12 cellular contexts compared by ENCODE assay signal in genomic region chr5:78527925-78528324, GRCh38.
DNase-seq lines count a peak whose midpoint lies in the region; ATAC-seq and TF ChIP-seq lines count a peak whose summit lies in the region.
"Had no signal": no experiment of that assay in that cellular context is flagged by ENCODE, and none has a peak within 500 bp of the region (broad histone marks: within the 10 kb centered on the region; RNA-seq: fewer than 3 reads in every experiment).

No MANE protein-coding gene starts in this region.

- H3K36me3 Mint-ChIP-seq in MCF 10A (ENCODE audit: insufficient read depth, unreplicated experiment), result peaks cover 15% of the 10 kb centered on the region
- no peaks in the 10 kb centered on the region for H3K36me3 Mint-ChIP-seq in activated CD4-positive, alpha-beta T cell treated with anti-CD3 and anti-CD28 coated beads for 36 hours (ENCODE audit: low read depth)

- WGBS in stomach, 5 donors, result 78 to 88% (median 84%) methylated on average over 3 of the region's 3 CpGs

- no peak overlapping the region for H2AFZ ChIP-seq in PC-3 (ENCODE audit: low read length)

- TF ChIP-seq CTCF in PC-3 (conservative IDR thresholded peaks at IDR 0.05; ENCODE audit: low read depth, low read length), result no peak
- TF ChIP-seq CTCF in MCF 10A (IDR thresholded peaks at IDR 0.05; ENCODE audit: unreplicated experiment), result no peak
- TF ChIP-seq CTCF in stomach (IDR thresholded peaks at IDR 0.05), result no peak

- no peaks in the 10 kb centered on the region for H3K9me3 Mint-ChIP-seq in MCF 10A (ENCODE audit: unreplicated experiment)
- no peaks in the 10 kb centered on the region for H3K9me3 Mint-ChIP-seq in activated CD4-positive, alpha-beta T cell treated with anti-CD3 and anti-CD28 coated beads for 36 hours (ENCODE audit: low read depth)

- DNase-seq in PC-3 (no peak), MCF 10A (ENCODE audit: unreplicated experiment) (no peak), stomach (no peak), cortex of kidney (lab: John Stamatoyannopoulos, UW) (no peak)
- DNase-seq in activated CD4-positive, alpha-beta T cell treated with anti-CD3 and anti-CD28 coated beads for 36 hours, result no peak
- DNase-seq: islet precursor cell; nucleus accumbens; stimulated activated naive CD4-positive, alpha-beta T cell treated with Interleukin-2 at 50 U/mL for 16 hours had no signal

- TF ChIP-seq POLR2A in stomach (IDR thresholded peaks at IDR 0.05), result no peak

- ATAC-seq in PC-3, result no peak
- no peak for ATAC-seq in activated CD4-positive, alpha-beta T cell treated with anti-CD3 and anti-CD28 coated beads for 36 hours
- no peak for ATAC-seq in GM21576 (IDR thresholded peaks at IDR 0.05; ENCODE audit: unreplicated experiment)
- no peak for ATAC-seq in HG02981 (IDR thresholded peaks at IDR 0.05; ENCODE audit: unreplicated experiment)
- ATAC-seq: Panc1 had no signal

- H3K27ac ChIP-seq in PC-3 (ENCODE audit: low read length) (peak overlapping the region; percentile 45), layer of hippocampus (ENCODE audit: low read depth, low read length) (peak overlapping the region; percentile 5), stomach (peak overlapping the region; percentile 42 to 80 (median 77))

- H3K9ac ChIP-seq in PC-3 (ENCODE audit: low read length), result no peak overlapping the region

- H3K9me3 ChIP-seq in PC-3 (ENCODE audit: low read length), result no peaks in the 10 kb centered on the region
- H3K9me3 ChIP-seq in stomach, result no peaks in the 10 kb centered on the region

- no peaks in the 10 kb centered on the region for H3K36me3 ChIP-seq in PC-3 (ENCODE audit: low read depth, low read length)
- H3K36me3 ChIP-seq in stomach, result no peaks in the 10 kb centered on the region

- H3K4me1 ChIP-seq in PC-3 (ENCODE audit: insufficient read depth, low read length) (peaks cover 40% of the 10 kb centered on the region), stomach (peaks cover 3 to 48% (median 22%) of the 10 kb centered on the region in 4 donors)

- CTCF ChIA-PET in PC-3 (lab: Charles Lee), result no interaction called here
- CTCF ChIA-PET in MCF 10A (lab: Yijun Ruan, JAX), result interaction anchor here (1.3 to 1.5 kb wide), 3 partner anchors 10 to 59 kb away, joined by 5 to 6 read pairs (median 6); no protein-coding TSS in a partner anchor
- CTCF ChIA-PET in activated CD4-positive, alpha-beta T cell treated with anti-CD3 and anti-CD28 coated beads for 36 hours (lab: Charles Lee), result interaction anchor here (0.7 kb wide), 1 partner anchor 564 kb away, joined by 4 read pairs; no protein-coding TSS in a partner anchor

- H3K4me3 Mint-ChIP-seq in MCF 10A (ENCODE audit: unreplicated experiment), result no peak overlapping the region
- no peak overlapping the region for H3K4me3 Mint-ChIP-seq in activated CD4-positive, alpha-beta T cell treated with anti-CD3 and anti-CD28 coated beads for 36 hours

- TF ChIP-seq EP300 in stomach (IDR thresholded peaks at IDR 0.05), result no peak

- BruUV-seq in PC-3 (replicated peaks; lab: Mats Ljungman, UMichigan) (no TSS peak), MCF 10A (replicated peaks; lab: Mats Ljungman, UMichigan) (no TSS peak)

- H3K27ac Mint-ChIP-seq in MCF 10A (ENCODE audit: low read depth, unreplicated experiment), result peak overlapping the region; percentile 99
- no peak overlapping the region for H3K27ac Mint-ChIP-seq in activated CD4-positive, alpha-beta T cell treated with anti-CD3 and anti-CD28 coated beads for 36 hours

- intact Hi-C loops in PC-3 (cut with micrococcal nuclease) (loop anchor here (2.0 kb wide), 1 partner anchor 167 kb away; the partner anchor contains the start of gene SCAMP1), MCF 10A (cut with micrococcal nuclease) (loop anchor here (2.0 to 5.0 kb wide), 3 partner anchors 23 to 119 kb away; partner anchors contain the start of gene LHFPL2), stomach (cut with DNase I; ENCODE audit: low total_unique reads) (no loop called here)
- intact Hi-C loops in activated CD4-positive, alpha-beta T cell treated with anti-CD3 and anti-CD28 coated beads for 36 hours (cut with DNase I, micrococcal nuclease), result no loop called here

- H3K79me2 ChIP-seq in PC-3 (ENCODE audit: low read length), result peaks cover 21% of the 10 kb centered on the region

- H3K4me1 Mint-ChIP-seq in MCF 10A (ENCODE audit: insufficient read depth, unreplicated experiment), result peaks cover 59% of the 10 kb centered on the region
- no peaks in the 10 kb centered on the region for H3K4me1 Mint-ChIP-seq in activated CD4-positive, alpha-beta T cell treated with anti-CD3 and anti-CD28 coated beads for 36 hours

- no peaks in the 10 kb centered on the region for H3K9me2 ChIP-seq in PC-3 (replicated peaks; ENCODE audit: low read length)

- H3K27me3 ChIP-seq in PC-3 (ENCODE audit: low read length), result no peaks in the 10 kb centered on the region
- no peaks in the 10 kb centered on the region for H3K27me3 ChIP-seq in layer of hippocampus (ENCODE audit: control insufficient read depth, insufficient read depth, low read length)
- H3K27me3 ChIP-seq in stomach, result no peaks in the 10 kb centered on the region

- H3K4me3 ChIP-seq in PC-3 (ENCODE audit: low read length) (no peak overlapping the region), stomach (no peak overlapping the region)

- H3F3A ChIP-seq in PC-3 (ENCODE audit: low read length, unreplicated experiment), result no peaks in the 10 kb centered on the region

- H4K20me1 ChIP-seq in PC-3 (ENCODE audit: low read length), result no peaks in the 10 kb centered on the region

- no peak overlapping the region for H3K4me2 ChIP-seq in PC-3 (ENCODE audit: low read length)

- POLR2A ChIA-PET in PC-3 (lab: Charles Lee; ENCODE audit: unreplicated experiment), result no interaction called here
- POLR2A ChIA-PET in MCF 10A (lab: Yijun Ruan, JAX), result interaction anchor here (0.6 to 4.5 kb wide), 9 partner anchors 8 to 233 kb away, joined by 3 to 36 read pairs (median 4); no protein-coding TSS in a partner anchor
- POLR2A ChIA-PET in activated CD4-positive, alpha-beta T cell treated with anti-CD3 and anti-CD28 coated beads for 36 hours (lab: Charles Lee), result no interaction called here

- no peaks in the 10 kb centered on the region for H3K27me3 Mint-ChIP-seq in MCF 10A (ENCODE audit: insufficient read depth, unreplicated experiment)
- H3K27me3 Mint-ChIP-seq in activated CD4-positive, alpha-beta T cell treated with anti-CD3 and anti-CD28 coated beads for 36 hours, result peaks cover 4% of the 10 kb centered on the region

Comparison
In these comparisons a context has a peak if more than half of its experiments do, and no peak if none do; other contexts are left out.
1. H3K27ac ChIP-seq: peak in every context shown above with its lines; median percentile 77 in stomach; 45 in PC-3; 5 in layer of hippocampus.
2. intact Hi-C loops: an anchor here in PC-3 (2.0 kb wide) and MCF 10A (2.0 to 5.0 kb wide); none called in stomach and activated CD4-positive, alpha-beta T cell treated with anti-CD3 and anti-CD28 coated beads for 36 hours.